In the genomic region with DNA sequence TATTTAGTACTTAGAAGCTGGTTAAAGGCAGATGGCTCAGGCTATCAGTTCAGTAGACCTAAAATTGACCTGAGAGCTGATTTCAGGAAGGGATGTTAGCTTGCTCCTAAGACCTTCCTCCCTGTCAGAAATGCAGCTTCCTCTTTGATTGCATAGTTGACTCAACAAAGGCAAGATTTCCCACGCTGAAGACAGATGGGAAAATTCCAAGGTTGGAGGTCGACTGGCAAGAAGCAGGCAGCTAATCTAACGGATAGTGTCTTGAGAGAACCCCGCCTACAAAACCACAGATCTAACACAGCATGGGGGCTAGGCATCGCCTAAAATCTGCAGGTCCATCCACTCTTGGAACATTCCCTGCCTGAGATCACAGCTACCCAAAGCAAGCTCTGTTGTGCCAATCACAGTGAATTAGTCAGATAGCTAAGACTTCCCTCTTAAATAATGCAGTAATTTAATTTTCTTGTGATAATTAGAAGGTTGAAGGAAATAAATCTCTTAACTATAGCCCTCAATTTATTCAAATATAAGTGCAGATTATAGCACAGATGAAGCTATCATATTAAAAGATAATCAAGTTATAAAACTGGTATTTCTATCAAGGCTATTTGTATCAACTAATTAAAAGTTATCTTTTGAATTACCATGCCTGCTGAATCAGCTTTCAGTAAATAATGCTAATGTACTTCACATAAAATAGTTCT, we compare ENCODE assay signal across 19 cellular contexts.
DNase-seq lines count a peak whose midpoint lies in the region; ATAC-seq, FAIRE-seq and TF ChIP-seq lines count a peak whose summit lies in the region.
"Had no signal": no experiment of that assay in that cellular context is flagged by ENCODE, and none has a peak within 500 bp of the region (broad histone marks: within the 10 kb centered on the region; RNA-seq: fewer than 3 reads in every experiment).

No MANE protein-coding gene starts in this region.

- CTCF ChIA-PET in H1 (lab: Charles Lee; ENCODE audit: partially characterized antibody) = interaction anchor here (1.2 to 1.6 kb wide), 2 partner anchors 66 to 270 kb away, joined by 4 to 6 read pairs; no protein-coding TSS in a partner anchor

- H2BK20ac ChIP-seq in H1 (ENCODE audit: low read length) = no peak overlapping the region

- no peak overlapping the region for H3K27ac Mint-ChIP-seq in activated T-cell treated with anti-CD3 and anti-CD28 coated beads, Interleukin-2, amount 50 U/mL, for 72 hours
- H3K27ac Mint-ChIP-seq: activated T-helper 1 cell treated with anti-CD3 and anti-CD28 coated beads, Interleukin-12 subunit alpha, Interleukin-12 subunit beta, Interleukin-2, Interleukin-4 antibody, amounts not matched to agents 30 ng/mL and 10 ng/mL and 1 ng/mL, durations not matched to agents 14 hours and 24 hours and 36 hours; HFFc6; IgD-negative memory B cell had no signal

- H4K5ac ChIP-seq in H1 (ENCODE audit: insufficient read length, low read depth, low read length) = no peak overlapping the region

- H3K36me3 ChIP-seq in H1 (ENCODE audit: control insufficient read depth in 2 of 4, insufficient read depth in 4 of 4, low read length in 3 of 4) (no peaks in the 10 kb centered on the region), colonic mucosa (no peaks in the 10 kb centered on the region)
- H3K36me3 ChIP-seq: thyroid gland had no signal

- H3K4me1 Mint-ChIP-seq in activated T-cell treated with anti-CD3 and anti-CD28 coated beads, Interleukin-2, amount 50 U/mL, for 72 hours (ENCODE audit: low read depth) = no peaks in the 10 kb centered on the region
- H3K4me1 Mint-ChIP-seq: IgD-negative memory B cell had no signal

- no peaks in the 10 kb centered on the region for H3K9me3 Mint-ChIP-seq in activated T-cell treated with anti-CD3 and anti-CD28 coated beads, Interleukin-2, amount 50 U/mL, for 72 hours
- H3K9me3 Mint-ChIP-seq: activated T-helper 1 cell treated with anti-CD3 and anti-CD28 coated beads, Interleukin-12 subunit alpha, Interleukin-12 subunit beta, Interleukin-2, Interleukin-4 antibody, amounts not matched to agents 30 ng/mL and 10 ng/mL and 1 ng/mL, durations not matched to agents 14 hours and 24 hours and 36 hours; HFFc6; IgD-negative memory B cell had no signal

- TF ChIP-seq EP300 in H1 (IDR thresholded peaks at IDR 0.05; ENCODE audit: borderline replicate concordance in 1 of 2, low read depth in 2 of 2, low read length in 2 of 2) = no peak

- H3K9ac ChIP-seq in H1 (replicated peaks in 1 of 4; ENCODE audit: extremely low read depth in 1 of 4, low read depth in 3 of 4, low read length in 3 of 4) = no peak overlapping the region
- no peak overlapping the region for H3K9ac ChIP-seq in colonic mucosa (ENCODE audit: low read depth in 2 of 2, low read length in 2 of 2)

- no peak overlapping the region for H2AFZ ChIP-seq in H1 (ENCODE audit: low read length)

- H3K79me1 ChIP-seq in H1 (ENCODE audit: low read depth, low read length) = no peaks in the 10 kb centered on the region

- TF ChIP-seq POLR2A in H1 (IDR thresholded peaks at IDR 0.05; ENCODE audit: control extremely low read depth in 1 of 2, low read depth in 2 of 2, low read length in 2 of 2) = no peak

- no peaks in the 10 kb centered on the region for H3K36me3 Mint-ChIP-seq in activated T-cell treated with anti-CD3 and anti-CD28 coated beads, Interleukin-2, amount 50 U/mL, for 72 hours (ENCODE audit: insufficient read depth in 2 of 2)
- H3K36me3 Mint-ChIP-seq: IgD-negative memory B cell had no signal

- H3K4me3 Mint-ChIP-seq in activated T-cell treated with anti-CD3 and anti-CD28 coated beads, Interleukin-2, amount 50 U/mL, for 72 hours = no peak overlapping the region
- H3K4me3 Mint-ChIP-seq: activated T-helper 1 cell treated with anti-CD3 and anti-CD28 coated beads, Interleukin-12 subunit alpha, Interleukin-12 subunit beta, Interleukin-2, Interleukin-4 antibody, amounts not matched to agents 30 ng/mL and 10 ng/mL and 1 ng/mL, durations not matched to agents 14 hours and 24 hours and 36 hours; HFFc6; IgD-negative memory B cell had no signal

- no peak overlapping the region for H2AK5ac ChIP-seq in H1 (ENCODE audit: low read depth, low read length)

- H3K14ac ChIP-seq in H1 (ENCODE audit: insufficient read length) = no peak overlapping the region

- H3K4me1 ChIP-seq in H1 (replicated peaks in 1 of 4; ENCODE audit: control insufficient read depth in 3 of 4, insufficient read depth in 4 of 4, low read length in 3 of 4) (peaks cover 0 to 4% (median 2%) of the 10 kb centered on the region in 4 experiments; a peak in 3 of 7 replicates), colonic mucosa (no peaks in the 10 kb centered on the region)
- H3K4me1 ChIP-seq: thyroid gland had no signal

- no peak overlapping the region for H2BK15ac ChIP-seq in H1 (ENCODE audit: low read length)

- no peak overlapping the region for H3K4ac ChIP-seq in H1 (replicated peaks; ENCODE audit: insufficient read length, low read depth, low read length)

- H3K56ac ChIP-seq in H1 (replicated peaks; ENCODE audit: insufficient read length, low read depth, low read length) = no peak overlapping the region

- H4K8ac ChIP-seq in H1 (ENCODE audit: extremely low read depth, insufficient read depth, low read length) = no peak overlapping the region

- TF ChIP-seq RAD21 in H1 (IDR thresholded peaks at IDR 0.05 in 1 of 2, conservative IDR thresholded peaks at IDR 0.05 in 1 of 2; ENCODE audit: low read depth in 2 of 2, low read length in 2 of 2) = no peak

- 64% methylated on average over 5 of the region's 5 CpGs; no CpG with 5 or more reads in 1 of the 2 experiments for WGBS in H1 (ENCODE audit: extremely low coverage in 1 of 2, insufficient coverage in 1 of 2, insufficient read length in 1 of 2, insufficient replicate concordance in 2 of 2, low coverage in 1 of 2, low lambda C conversion rate in 2 of 2, missing lambda C conversion rate in 1 of 2), 2 experiments

- H3K4me3 ChIP-seq in H1 (ENCODE audit: extremely low read depth in 1 of 4, insufficient read depth in 2 of 4, low read depth in 3 of 4, low read length in 4 of 4) (no peak overlapping the region), colonic mucosa (no peak overlapping the region)
- H3K4me3 ChIP-seq: SK-N-MC, thyroid gland had no signal

- no peak overlapping the region for H3K27ac ChIP-seq in H1 (ENCODE audit: low read depth, low read length)
- no peak overlapping the region for H3K27ac ChIP-seq in colonic mucosa
- H3K27ac ChIP-seq: SK-N-MC, thyroid gland had no signal

- H3K27me3 ChIP-seq in H1 (replicated peaks in 1 of 4; ENCODE audit: control insufficient read depth in 3 of 4, extremely low read depth in 1 of 4, insufficient read depth in 3 of 4, low read length in 3 of 4) (no peaks in the 10 kb centered on the region), colonic mucosa (no peaks in the 10 kb centered on the region)
- H3K27me3 ChIP-seq: thyroid gland had no signal

- H3K23me2 ChIP-seq in H1 (ENCODE audit: low read depth, low read length) = no peaks in the 10 kb centered on the region

- no peaks in the 10 kb centered on the region for H3K79me2 ChIP-seq in H1 (ENCODE audit: control insufficient read depth in 1 of 2, insufficient read depth in 2 of 2, low read length in 2 of 2)

- intact Hi-C loops in colonic mucosa (cut with DNase I) = no loop called here

- no peak overlapping the region for H2BK5ac ChIP-seq in H1 (ENCODE audit: low read depth, low read length)

- in situ Hi-C loops in G401 (cut with HindIII; ENCODE audit: low sequenced_read_pairs) = no loop called here

- DNase-seq in G401 (ENCODE audit: low spot score) (peak; percentile 14), OCI-M1 (lab: John Stamatoyannopoulos, UW) (peak; percentile 2), H1 (ENCODE audit: low read depth in 1 of 2, low spot score in 2 of 2) (no peak), myocyte (ENCODE audit: low read depth) (peak; percentile 52), NCI-H345 treated with DMSO at 0.1 percent for 48 hours (lab: John Stamatoyannopoulos, UW; ENCODE audit: unreplicated experiment) (no peak), colonic mucosa (no peak)
- no peak for DNase-seq in activated T-cell treated with anti-CD3 and anti-CD28 coated beads, Interleukin-2, amount 50 U/mL, for 72 hours
- DNase-seq: HFFc6; MV-4-11; NCI-H2029 treated with DMSO at 0.1 percent for 48 hours; NCI-H69; stimulated activated CD4-positive, alpha-beta T cell treated with anti-CD3 and anti-CD28 coated beads, Interleukin-2, amount 100 ng/mL, for 48 hours; stimulated activated CD8-positive, alpha-beta memory T cell treated with anti-CD3 and anti-CD28 coated beads, Interleukin-4, amount 100 ng/mL, for 48 hours; thyroid gland had no signal

- no peak overlapping the region for H2BK120ac ChIP-seq in H1 (replicated peaks; ENCODE audit: low read depth, low read length)

- H3K23ac ChIP-seq in H1 (ENCODE audit: insufficient read length) = no peak overlapping the region

- no peak overlapping the region for H4K91ac ChIP-seq in H1 (replicated peaks; ENCODE audit: insufficient read length, low read length)

- H3K9me3 ChIP-seq in H1 (ENCODE audit: insufficient read depth in 2 of 2, low read depth in 1 of 2, low read length in 1 of 2) (no peaks in the 10 kb centered on the region), colonic mucosa (no peaks in the 10 kb centered on the region)
- H3K9me3 ChIP-seq: thyroid gland had no signal

- POLR2A ChIA-PET in H1 (lab: Charles Lee; ENCODE audit: partially characterized antibody) = interaction anchor here (0.6 kb wide), 1 partner anchor 68 kb away, joined by 3 read pairs; no protein-coding TSS in a partner anchor

- TF ChIP-seq CTCF in H1 (IDR thresholded peaks at IDR 0.05; ENCODE audit: control extremely low read depth in 1 of 3, insufficient read depth in 1 of 3, low read depth in 1 of 3, low read length in 3 of 3) (no peak), colonic mucosa (IDR thresholded peaks at IDR 0.05) (no peak)

- H3K27me3 Mint-ChIP-seq in activated T-cell treated with anti-CD3 and anti-CD28 coated beads, Interleukin-2, amount 50 U/mL, for 72 hours (ENCODE audit: low read depth) = peaks cover 17% of the 10 kb centered on the region

- H3K4me2 ChIP-seq in H1 (ENCODE audit: insufficient read depth in 1 of 2, low read depth in 2 of 2, low read length in 2 of 2) = no peak overlapping the region

- no peak overlapping the region for H2BK12ac ChIP-seq in H1 (ENCODE audit: low read depth, low read length)

- ATAC-seq in esophagus mucosa = no peak
- no peak for ATAC-seq in activated T-cell treated with anti-CD3 and anti-CD28 coated beads, Interleukin-2, amount 50 U/mL, for 72 hours (replicated peaks in 1 of 2)
- ATAC-seq: Panc1 had no signal

- H3K18ac ChIP-seq in H1 (ENCODE audit: extremely low read depth, low read length) = no peak overlapping the region

- FAIRE-seq in H1 (lab: Jason Lieb, UNC) = peak; percentile 7

- H4K20me1 ChIP-seq in H1 (replicated peaks in 1 of 2; ENCODE audit: control insufficient read depth in 1 of 2, insufficient read depth in 2 of 2, low read length in 2 of 2) = no peaks in the 10 kb centered on the region

TF ChIP-seq in H1, 55 proteins besides CTCF, POLR2A, EP300 and RAD21 (continues in another document):
- no peak for TF ChIP-seq RFX5 (IDR thresholded peaks at IDR 0.05; ENCODE audit: borderline replicate concordance, low read depth, low read length)
- no peak for TF ChIP-seq CBX8 (IDR thresholded peaks at IDR 0.05; ENCODE audit: borderline replicate concordance, low read depth, low read length)
- no peak for TF ChIP-seq POLR2AphosphoS5 (IDR thresholded peaks at IDR 0.05; ENCODE audit: low read depth, low read length)
- TF ChIP-seq RNF2 (IDR thresholded peaks at IDR 0.05; ENCODE audit: borderline replicate concordance, low read depth, low read length, missing control alignments, poor library complexity, severe bottlenecking) = no peak
- TF ChIP-seq CHD2 (IDR thresholded peaks at IDR 0.05; ENCODE audit: low read length) = no peak

Comparison
In these comparisons a context has a peak if more than half of its experiments do, and no peak if none do; other contexts are left out.
1. DNase-seq: peak in G401 (single experiment), OCI-M1 (single experiment) and myocyte (single experiment); none in H1 (0 of 2), NCI-H345 treated with DMSO at 0.1 percent for 48 hours (single experiment), activated T-cell treated with anti-CD3 and anti-CD28 coated beads, Interleukin-2, amount 50 U/mL, for 72 hours (0 of 2) and colonic mucosa (single experiment).